In genomic region chr20:32368323-32368722, GRCh38 we compare ENCODE assay signal across 1 cellular context.
TF ChIP-seq lines count a peak whose summit lies in the region.

No MANE protein-coding gene starts in this region.

TF ChIP-seq in GM12878, 131 proteins besides CTCF, POLR2A, EP300 and RAD21:
- no peak for TF ChIP-seq HDAC2 (IDR thresholded peaks at IDR 0.05)
- TF ChIP-seq ZNF217 (IDR thresholded peaks at IDR 0.05): no peak
- no peak for TF ChIP-seq CHD4 (IDR thresholded peaks at IDR 0.05)
- TF ChIP-seq, protein P1, sequence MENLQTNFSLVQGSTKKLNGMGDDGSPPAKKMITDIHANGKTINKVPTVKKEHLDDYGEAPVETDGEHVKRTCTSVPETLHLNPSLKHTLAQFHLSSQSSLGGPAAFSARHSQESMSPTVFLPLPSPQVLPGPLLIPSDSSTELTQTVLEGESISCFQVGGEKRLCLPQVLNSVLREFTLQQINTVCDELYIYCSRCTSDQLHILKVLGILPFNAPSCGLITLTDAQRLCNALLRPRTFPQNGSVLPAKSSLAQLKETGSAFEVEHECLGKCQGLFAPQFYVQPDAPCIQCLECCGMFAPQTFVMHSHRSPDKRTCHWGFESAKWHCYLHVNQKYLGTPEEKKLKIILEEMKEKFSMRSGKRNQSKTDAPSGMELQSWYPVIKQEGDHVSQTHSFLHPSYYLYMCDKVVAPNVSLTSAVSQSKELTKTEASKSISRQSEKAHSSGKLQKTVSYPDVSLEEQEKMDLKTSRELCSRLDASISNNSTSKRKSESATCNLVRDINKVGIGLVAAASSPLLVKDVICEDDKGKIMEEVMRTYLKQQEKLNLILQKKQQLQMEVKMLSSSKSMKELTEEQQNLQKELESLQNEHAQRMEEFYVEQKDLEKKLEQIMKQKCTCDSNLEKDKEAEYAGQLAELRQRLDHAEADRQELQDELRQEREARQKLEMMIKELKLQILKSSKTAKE (IDR thresholded peaks at IDR 0.05; ENCODE audit: low read depth, poor library complexity, severe bottlenecking): no peak
- TF ChIP-seq TCF7 (IDR thresholded peaks at IDR 0.05; ENCODE audit: borderline replicate concordance): no peak
- TF ChIP-seq IKZF1 (conservative IDR thresholded peaks at IDR 0.05): no peak
- TF ChIP-seq GABPA (IDR thresholded peaks at IDR 0.05; ENCODE audit: low read depth): no peak
- TF ChIP-seq FOXK2 (IDR thresholded peaks at IDR 0.05): no peak
- no peak for TF ChIP-seq TARDBP (IDR thresholded peaks at IDR 0.05; ENCODE audit: borderline replicate concordance)
- no peak for TF ChIP-seq KDM1A (IDR thresholded peaks at IDR 0.05; ENCODE audit: borderline replicate concordance)
- no peak for TF ChIP-seq WRNIP1 (IDR thresholded peaks at IDR 0.05; ENCODE audit: borderline replicate concordance, low read depth, low read length)
- no peak for TF ChIP-seq PAX8 (IDR thresholded peaks at IDR 0.05)
- no peak for TF ChIP-seq MTA3 (IDR thresholded peaks at IDR 0.05; ENCODE audit: borderline replicate concordance, low read length)
- no peak for TF ChIP-seq CREM (IDR thresholded peaks at IDR 0.05; ENCODE audit: low read depth)
- TF ChIP-seq SPI1 (IDR thresholded peaks at IDR 0.05; ENCODE audit: borderline replicate concordance, insufficient read depth, low read depth, low read length): no peak
- TF ChIP-seq TCF12 (IDR thresholded peaks at IDR 0.05; ENCODE audit: low read depth, low read length): no peak
- TF ChIP-seq, protein P2, sequence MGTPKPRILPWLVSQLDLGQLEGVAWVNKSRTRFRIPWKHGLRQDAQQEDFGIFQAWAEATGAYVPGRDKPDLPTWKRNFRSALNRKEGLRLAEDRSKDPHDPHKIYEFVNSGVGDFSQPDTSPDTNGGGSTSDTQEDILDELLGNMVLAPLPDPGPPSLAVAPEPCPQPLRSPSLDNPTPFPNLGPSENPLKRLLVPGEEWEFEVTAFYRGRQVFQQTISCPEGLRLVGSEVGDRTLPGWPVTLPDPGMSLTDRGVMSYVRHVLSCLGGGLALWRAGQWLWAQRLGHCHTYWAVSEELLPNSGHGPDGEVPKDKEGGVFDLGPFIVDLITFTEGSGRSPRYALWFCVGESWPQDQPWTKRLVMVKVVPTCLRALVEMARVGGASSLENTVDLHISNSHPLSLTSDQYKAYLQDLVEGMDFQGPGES (IDR thresholded peaks at IDR 0.05): no peak
